ENCODE assay signal across 1 cellular context in the genomic region with DNA sequence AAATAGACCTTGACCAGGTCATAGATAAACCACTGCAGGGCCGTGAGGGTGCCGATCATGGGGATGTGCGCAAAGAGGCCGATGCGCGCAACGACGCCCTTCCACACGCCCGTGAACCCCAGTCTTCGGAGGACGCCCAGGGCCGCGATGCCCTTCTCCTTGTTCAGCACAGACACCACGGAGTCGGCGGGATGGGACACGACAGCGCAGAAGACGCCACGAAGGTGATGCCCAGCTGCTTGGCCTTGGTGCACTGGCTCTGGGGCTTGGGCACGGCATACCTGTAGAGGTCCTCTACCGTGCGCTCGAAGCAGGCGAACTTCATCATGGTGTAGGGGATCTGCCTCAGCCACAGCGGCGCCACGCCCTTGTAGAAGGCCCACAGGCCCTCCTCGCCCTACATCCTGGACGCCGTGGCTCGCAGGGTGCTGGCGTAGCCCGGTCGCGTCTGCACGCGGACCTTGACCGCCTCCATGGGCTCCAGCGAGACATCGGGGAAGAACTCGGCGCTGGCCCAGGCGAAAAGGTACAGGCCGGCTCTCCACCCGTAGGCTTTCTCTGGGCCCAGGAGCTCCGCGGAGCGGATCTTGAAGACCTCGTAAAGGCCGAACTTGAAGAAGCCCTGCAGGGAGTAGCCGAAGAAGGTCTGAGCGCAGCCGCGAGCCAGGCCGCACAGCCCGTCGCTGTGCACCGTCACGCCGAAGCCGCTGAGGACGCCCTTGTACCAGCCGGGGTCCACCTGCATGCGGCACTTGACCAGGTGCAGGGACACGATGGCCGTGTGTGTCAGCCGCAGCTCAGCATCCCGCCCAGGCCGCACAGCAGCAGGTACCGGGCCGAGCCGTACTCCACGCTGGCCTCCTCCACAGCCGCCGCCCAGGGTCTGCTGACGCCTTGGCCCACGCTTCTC.
TF ChIP-seq lines count a peak whose summit lies in the region.

No MANE protein-coding gene starts in this region.

TF ChIP-seq in K562, 482 proteins besides CTCF, POLR2A, EP300 and RAD21:
- no peak for TF ChIP-seq CBX2 (IDR thresholded peaks at IDR 0.05; ENCODE audit: insufficient read depth, low read length, poor library complexity, severe bottlenecking)
- 0 out of 2 replicates have a peak, but pooled peaks have one; percentile 28 for TF ChIP-seq ZNF282 (CRISPR knock-in tag; IDR thresholded peaks at IDR 0.05)
